ENCODE assay signal across 13 cellular contexts in the genomic region with DNA sequence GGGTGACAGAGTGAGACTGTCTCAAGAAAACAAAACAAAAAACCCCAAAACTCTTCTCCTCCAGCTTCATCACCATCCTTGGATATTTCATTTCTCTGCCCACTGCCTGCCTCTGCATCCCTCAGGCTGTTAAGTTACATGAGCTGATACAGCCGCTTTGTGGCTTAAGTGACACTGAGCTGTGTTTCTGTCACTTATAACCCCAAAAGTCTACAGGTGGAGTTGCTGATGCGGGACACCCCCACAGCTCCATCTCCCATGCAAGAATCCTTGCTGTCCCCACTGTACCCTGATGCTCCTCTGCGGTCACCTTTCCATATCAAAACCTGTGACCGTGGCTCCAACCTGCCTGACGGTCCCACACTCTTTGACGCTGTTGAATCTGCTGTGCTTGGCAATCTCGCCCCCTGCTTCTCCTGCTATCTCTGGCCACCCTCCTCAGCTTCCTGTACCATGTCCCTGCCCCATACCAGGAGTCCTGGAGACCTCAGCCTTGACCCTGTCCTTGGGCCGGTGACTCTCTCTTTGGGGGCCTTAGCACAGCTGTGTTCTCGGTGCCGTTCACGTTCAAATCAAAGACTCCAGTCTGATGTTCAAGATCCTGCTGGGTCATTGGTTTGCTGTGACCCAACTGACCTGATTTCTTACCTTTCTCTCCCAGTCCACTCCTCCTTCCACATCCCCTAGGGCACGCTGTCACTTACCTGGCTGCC. TPM values are rescaled to one million over a fixed set of nuclear protein-coding genes. Genes with fewer than 3 reads are reported as not detected.
DNase-seq lines count a peak whose midpoint lies in the region; ATAC-seq, FAIRE-seq and TF ChIP-seq lines count a peak whose summit lies in the region.
"Had no signal": no experiment of that assay in that cellular context is flagged by ENCODE, and none has a peak within 500 bp of the region (broad histone marks: within the 10 kb centered on the region; RNA-seq: fewer than 3 reads in every experiment).

No MANE protein-coding gene starts in this region.

- POLR2A ChIA-PET in CD8-positive, alpha-beta T cell (lab: Charles Lee), result no interaction called here
- POLR2A ChIA-PET in H1 (lab: Charles Lee; ENCODE audit: partially characterized antibody), result interaction anchor here (0.6 to 2.5 kb wide), 3 partner anchors 18 to 47 kb away, joined by 3 to 6 read pairs (median 3); a partner anchor contains a TSS

- no peaks in the 10 kb centered on the region for H3K79me2 ChIP-seq in H1 (ENCODE audit: control insufficient read depth in 1 of 2, insufficient read depth in 2 of 2, low read length in 2 of 2)

- no peak for TF ChIP-seq POLR2A in H1 (IDR thresholded peaks at IDR 0.05; ENCODE audit: control extremely low read depth in 1 of 2, low read depth in 2 of 2, low read length in 2 of 2)

- no peak for FAIRE-seq in H1 (lab: Jason Lieb, UNC)

- no peaks in the 10 kb centered on the region for H3K36me3 ChIP-seq in CD8-positive, alpha-beta T cell (ENCODE audit: insufficient read depth, low read length)
- H3K36me3 ChIP-seq in H1 (ENCODE audit: control insufficient read depth in 2 of 4, insufficient read depth in 4 of 4, low read length in 3 of 4), result no peaks in the 10 kb centered on the region
- H3K36me3 ChIP-seq: BE2C, colonic mucosa had no signal

- H3K27me3 Mint-ChIP-seq in CD8-positive, alpha-beta T cell (ENCODE audit: low read depth), result no peaks in the 10 kb centered on the region

- no peak for TF ChIP-seq CTCF in CD8-positive, alpha-beta T cell (IDR thresholded peaks at IDR 0.05)
- TF ChIP-seq CTCF in H1 (IDR thresholded peaks at IDR 0.05; ENCODE audit: control extremely low read depth in 1 of 3, insufficient read depth in 1 of 3, low read depth in 1 of 3, low read length in 3 of 3), result no peak
- no peak for TF ChIP-seq CTCF in GM13976 (IDR thresholded peaks at IDR 0.05; ENCODE audit: borderline replicate concordance, control extremely low read depth, extremely low read depth, insufficient read depth, missing control alignments)
- no peak for TF ChIP-seq CTCF in coronary artery (IDR thresholded peaks at IDR 0.05)

- no peak overlapping the region for H2AFZ ChIP-seq in H1 (ENCODE audit: low read length)

- peaks cover 11% of the 10 kb centered on the region for H3K9me3 Mint-ChIP-seq in CD8-positive, alpha-beta T cell

- H3K4me1 Mint-ChIP-seq in CD8-positive, alpha-beta T cell (ENCODE audit: low read depth), result peaks cover 21% of the 10 kb centered on the region
- H3K4me1 Mint-ChIP-seq: mesothelial cell of epicardium had no signal

- H2BK120ac ChIP-seq in H1 (replicated peaks; ENCODE audit: low read depth, low read length), result no peak overlapping the region

- peaks cover 33% of the 10 kb centered on the region for H3K36me3 Mint-ChIP-seq in CD8-positive, alpha-beta T cell

- intact Hi-C loops in CD8-positive, alpha-beta T cell (cut with DNase I, micrococcal nuclease), result no loop called here

- H4K20me1 ChIP-seq in H1 (replicated peaks in 1 of 2; ENCODE audit: control insufficient read depth in 1 of 2, insufficient read depth in 2 of 2, low read length in 2 of 2), result no peaks in the 10 kb centered on the region

- H3K4me2 ChIP-seq in H1 (ENCODE audit: insufficient read depth in 1 of 2, low read depth in 2 of 2, low read length in 2 of 2), result no peak overlapping the region

- no peaks in the 10 kb centered on the region for H3K23me2 ChIP-seq in H1 (ENCODE audit: low read depth, low read length)

- H2BK20ac ChIP-seq in H1 (ENCODE audit: low read length), result no peak overlapping the region

- H2BK5ac ChIP-seq in H1 (ENCODE audit: low read depth, low read length), result peak overlapping the region; percentile 44; the same call in 1 of the 2 replicates

- no peaks in the 10 kb centered on the region for H3K27me3 ChIP-seq in CD8-positive, alpha-beta T cell (ENCODE audit: insufficient read depth, low read length)
- no peaks in the 10 kb centered on the region for H3K27me3 ChIP-seq in H1 (replicated peaks in 1 of 4; ENCODE audit: control insufficient read depth in 3 of 4, extremely low read depth in 1 of 4, insufficient read depth in 3 of 4, low read length in 3 of 4)
- H3K27me3 ChIP-seq: BE2C, colonic mucosa had no signal

- H4K8ac ChIP-seq in H1 (ENCODE audit: extremely low read depth, insufficient read depth, low read length), result peak overlapping the region; percentile 38

- H3K4me3 Mint-ChIP-seq in CD8-positive, alpha-beta T cell, result no peak overlapping the region
- H3K4me3 Mint-ChIP-seq: mesothelial cell of epicardium had no signal

- no peak overlapping the region for H3K4ac ChIP-seq in H1 (replicated peaks; ENCODE audit: insufficient read length, low read depth, low read length)

- no peak for ATAC-seq in CD8-positive, alpha-beta T cell
- ATAC-seq in GM19035 (IDR thresholded peaks at IDR 0.05; ENCODE audit: unreplicated experiment) (peak; percentile 5), HG03571 (IDR thresholded peaks at IDR 0.05; ENCODE audit: unreplicated experiment) (peak; percentile 9)

- CTCF ChIA-PET in CD8-positive, alpha-beta T cell (lab: Charles Lee), result no interaction called here
- CTCF ChIA-PET in H1 (lab: Charles Lee; ENCODE audit: partially characterized antibody), result interaction anchor here (1.7 kb wide), 1 partner anchor 10 kb away, joined by 4 read pairs; no protein-coding TSS in a partner anchor

- no peak for DNase-seq in CD8-positive, alpha-beta T cell
- no peak for DNase-seq in H1 (ENCODE audit: low read depth in 1 of 2, low spot score in 2 of 2)
- no peak for DNase-seq in T-helper 9 cell
- no peak for DNase-seq in GM13976 (ENCODE audit: low spot score)
- no peak for DNase-seq in coronary artery (ENCODE audit: low spot score)
- DNase-seq in NCI-H748 treated with DMSO at 0.1 percent for 48 hours (lab: John Stamatoyannopoulos, UW), result no peak
- DNase-seq: activated CD4-positive, alpha-beta T cell treated with anti-CD3 and anti-CD28 coated beads for 48 hours; BE2C; colonic mucosa; NCI-H2029 treated with DMSO at 0.1 percent for 48 hours had no signal

- no peak overlapping the region for H3K4me3 ChIP-seq in CD8-positive, alpha-beta T cell (ENCODE audit: low read depth, low read length)
- H3K4me3 ChIP-seq in H1 (ENCODE audit: extremely low read depth in 1 of 4, insufficient read depth in 2 of 4, low read depth in 3 of 4, low read length in 4 of 4) (no peak overlapping the region), coronary artery (no peak overlapping the region)
- H3K4me3 ChIP-seq: colonic mucosa had no signal

- no peak overlapping the region for H3K56ac ChIP-seq in H1 (replicated peaks; ENCODE audit: insufficient read length, low read depth, low read length)

- no peak for TF ChIP-seq EP300 in H1 (IDR thresholded peaks at IDR 0.05; ENCODE audit: borderline replicate concordance in 1 of 2, low read depth in 2 of 2, low read length in 2 of 2)

- H3K9ac ChIP-seq in H1 (replicated peaks in 1 of 4; ENCODE audit: extremely low read depth in 1 of 4, low read depth in 3 of 4, low read length in 3 of 4), result no peak overlapping the region

- H3K27ac Mint-ChIP-seq in CD8-positive, alpha-beta T cell, result peak overlapping the region; percentile 56
- H3K27ac Mint-ChIP-seq: mesothelial cell of epicardium had no signal

- H4K5ac ChIP-seq in H1 (ENCODE audit: insufficient read length, low read depth, low read length), result no peak overlapping the region

- no peak overlapping the region for H3K14ac ChIP-seq in H1 (ENCODE audit: insufficient read length)

- in situ Hi-C loops in GM13976 (cut with MboI; ENCODE audit: low sequenced_read_pairs, unreplicated experiment), result no loop called here

- no peaks in the 10 kb centered on the region for H3K79me1 ChIP-seq in H1 (ENCODE audit: low read depth, low read length)

- no peak for TF ChIP-seq RAD21 in H1 (IDR thresholded peaks at IDR 0.05 in 1 of 2, conservative IDR thresholded peaks at IDR 0.05 in 1 of 2; ENCODE audit: low read depth in 2 of 2, low read length in 2 of 2)

- H2BK12ac ChIP-seq in H1 (ENCODE audit: low read depth, low read length), result 0 out of 2 replicates have a peak overlapping the region, but pooled peaks have one; percentile 9

- H2AK5ac ChIP-seq in H1 (ENCODE audit: low read depth, low read length), result 0 out of 2 replicates have a peak overlapping the region, but pooled peaks have one; percentile 13

- H3K23ac ChIP-seq in H1 (ENCODE audit: insufficient read length), result no peak overlapping the region

- H2BK15ac ChIP-seq in H1 (ENCODE audit: low read length), result no peak overlapping the region

- no peak overlapping the region for H4K91ac ChIP-seq in H1 (replicated peaks; ENCODE audit: insufficient read length, low read length)

- H3K4me1 ChIP-seq in CD8-positive, alpha-beta T cell (ENCODE audit: insufficient read depth, low read length), result peaks cover 22% of the 10 kb centered on the region
- peaks cover 0 to 2% (median under 1%) of the 10 kb centered on the region in 4 experiments; a peak in 2 of 7 replicates for H3K4me1 ChIP-seq in H1 (replicated peaks in 1 of 4; ENCODE audit: control insufficient read depth in 3 of 4, insufficient read depth in 4 of 4, low read length in 3 of 4)
- H3K4me1 ChIP-seq: BE2C, colonic mucosa had no signal

- 95% methylated on average over 12 of the region's 12 CpGs; no CpG with 5 or more reads in 1 of the 2 experiments for WGBS in H1 (ENCODE audit: extremely low coverage in 1 of 2, insufficient coverage in 1 of 2, insufficient read length in 1 of 2, insufficient replicate concordance in 2 of 2, low coverage in 1 of 2, low lambda C conversion rate in 2 of 2, missing lambda C conversion rate in 1 of 2), 2 experiments

- H3K27ac ChIP-seq in CD8-positive, alpha-beta T cell (ENCODE audit: low read depth, low read length), result no peak overlapping the region
- H3K27ac ChIP-seq in H1 (ENCODE audit: low read depth, low read length) (no peak overlapping the region), coronary artery (no peak overlapping the region)
- H3K27ac ChIP-seq: colonic mucosa had no signal

- H3K9me3 ChIP-seq in CD8-positive, alpha-beta T cell (ENCODE audit: low read length), result peaks cover 7% of the 10 kb centered on the region
- H3K9me3 ChIP-seq in H1 (ENCODE audit: insufficient read depth in 2 of 2, low read depth in 1 of 2, low read length in 1 of 2), result no peaks in the 10 kb centered on the region
- H3K9me3 ChIP-seq: BE2C, colonic mucosa had no signal

- no peak overlapping the region for H3K18ac ChIP-seq in H1 (ENCODE audit: extremely low read depth, low read length)

RNA-seq across cellular contexts. Expression of a gene that starts 20.3 kb away (rescaled TPM):
- total RNA-seq in CD8-positive, alpha-beta T cell, result 1 to 10 TPM; 3.0 to 3.8 TPM
- total RNA-seq in H1 (2021; fragmentation: NEBNext Ultra II Directional; extraction: Animal tissue kit (Norgen Biotek cat#: 25700)), result 5.6 and 5.8 TPM in 2 replicates
- polyA plus RNA-seq in H1 (2011; rRNA removed), result 10.5 and 11.2 TPM in 2 replicates
- polyA plus RNA-seq in H1 (2011; cell fraction: cytosol; rRNA removed), result 8.0 TPM
- polyA plus RNA-seq in H1 (2011; cell fraction: nucleus; rRNA removed), result 5.7 TPM
- 7.3 to 9.5 TPM (median 7.9 TPM) in 4 replicates for polyA plus RNA-seq in H1 (2012, experiment 1 of 2)
- polyA plus RNA-seq in H1 (2012, experiment 2 of 2), result 7.0 TPM
- 14.1 TPM for polyA plus RNA-seq in H1 (2013, experiment 1 of 2)
- polyA plus RNA-seq in H1 (2013, experiment 2 of 2), result 14.7 TPM
- polyA minus RNA-seq in H1 (2011; rRNA and poly(A)+ RNA removed), result 3.7 and 6.0 TPM in 2 replicates
- 2.9 TPM for polyA minus RNA-seq in H1 (2011; cell fraction: cytosol; rRNA and poly(A)+ RNA removed)
- 3.0 TPM for polyA minus RNA-seq in H1 (2011; cell fraction: nucleus; rRNA and poly(A)+ RNA removed)

RNA-seq across cellular contexts. Expression of a gene that starts 54.7 kb away (rescaled TPM):
- 1 to 10 TPM; 4.7 to 4.9 TPM for total RNA-seq in CD8-positive, alpha-beta T cell
- total RNA-seq in H1 (2021; fragmentation: NEBNext Ultra II Directional; extraction: Animal tissue kit (Norgen Biotek cat#: 25700)), result 11.1 and 16.4 TPM in 2 replicates
- 14.7 and 20.8 TPM in 2 replicates for polyA plus RNA-seq in H1 (2011; rRNA removed)
- polyA plus RNA-seq in H1 (2011; cell fraction: cytosol; rRNA removed), result 13.1 TPM
- 37.2 TPM for polyA plus RNA-seq in H1 (2011; cell fraction: nucleus; rRNA removed)
- 11.8 to 16.3 TPM (median 13.5 TPM) in 4 replicates for polyA plus RNA-seq in H1 (2012, experiment 1 of 2)
- polyA plus RNA-seq in H1 (2012, experiment 2 of 2), result 6.8 TPM
- 25.7 TPM for polyA plus RNA-seq in H1 (2013, experiment 1 of 2)
- polyA plus RNA-seq in H1 (2013, experiment 2 of 2), result 27.6 TPM
- 14.4 and 21.8 TPM in 2 replicates for polyA minus RNA-seq in H1 (2011; rRNA and poly(A)+ RNA removed)
- polyA minus RNA-seq in H1 (2011; cell fraction: cytosol; rRNA and poly(A)+ RNA removed), result 8.5 TPM
- 29.4 TPM for polyA minus RNA-seq in H1 (2011; cell fraction: nucleus; rRNA and poly(A)+ RNA removed)
